In genomic region chr2:66269166-66269565, GRCh38 we compare ENCODE assay signal across 22 cellular contexts.
DNase-seq lines count a peak whose midpoint lies in the region; ATAC-seq, FAIRE-seq and TF ChIP-seq lines count a peak whose summit lies in the region.
"Had no signal": no experiment of that assay in that cellular context is flagged by ENCODE, and none has a peak within 500 bp of the region (broad histone marks: within the 10 kb centered on the region; RNA-seq: fewer than 3 reads in every experiment).

No MANE protein-coding gene starts in this region.

- H3K27ac ChIP-seq in HepG2 (ENCODE audit: extremely low read length, insufficient read depth, low read length) (no peak overlapping the region), right lobe of liver (no peak overlapping the region)
- H3K27ac ChIP-seq: 22Rv1; A549; BLaER1 treated with 17β-estradiol and CSF1 and Interleukin-3, amounts not matched to agents 10 nM and 100 nM; C4-2B had no signal

- no peak for FAIRE-seq in HepG2 (lab: Jason Lieb, UNC)
- FAIRE-seq: A549, D721Med, G401.6, GM12891, GM19239 had no signal

- no peak overlapping the region for H2AFZ ChIP-seq in HepG2 (ENCODE audit: low read length)

- TF ChIP-seq RAD21 in HepG2 (CRISPR knock-in tag; IDR thresholded peaks at IDR 0.05) = no peak

- TF ChIP-seq EP300 in HepG2 (IDR thresholded peaks at IDR 0.05; ENCODE audit: low read depth in 2 of 2, low read length in 2 of 2) (no peak), HepG2 (CRISPR knock-in tag; IDR thresholded peaks at IDR 0.05; ENCODE audit: borderline replicate concordance) (no peak)

- H3K4me2 ChIP-seq in HepG2 (ENCODE audit: low read depth, low read length) = peak overlapping the region; percentile 5; the same call in 1 of the 2 replicates
- H3K4me2 ChIP-seq: A549; BLaER1 treated with 17β-estradiol and CSF1 and Interleukin-3, amounts not matched to agents 10 nM and 100 nM had no signal

- BruUV-seq in HepG2 (replicated peaks; lab: Mats Ljungman, UMichigan) = no TSS peak

- H4K20me1 ChIP-seq in HepG2 (ENCODE audit: insufficient read depth, low read length) = no peaks in the 10 kb centered on the region
- H4K20me1 ChIP-seq: BLaER1 treated with 17β-estradiol and CSF1 and Interleukin-3, amounts not matched to agents 10 nM and 100 nM had no signal

- H3K4me1 Mint-ChIP-seq in nephron progenitor cell (peaks cover 61% of the 10 kb centered on the region), type B pancreatic cell (ENCODE audit: unreplicated experiment) (peaks cover 39% of the 10 kb centered on the region)
- H3K4me1 Mint-ChIP-seq: B cell had no signal

- POLR2A ChIA-PET in HepG2 (lab: Yijun Ruan, JAX) = no interaction called here

- no peak overlapping the region for H3K4me3 ChIP-seq in HepG2 (replicated peaks in 1 of 3; ENCODE audit: insufficient read depth in 1 of 3, low read depth in 2 of 3, low read length in 3 of 3)
- no peak overlapping the region for H3K4me3 ChIP-seq in right lobe of liver
- H3K4me3 ChIP-seq: A549; BLaER1 treated with 17β-estradiol and CSF1 and Interleukin-3, amounts not matched to agents 10 nM and 100 nM had no signal

- no peaks in the 10 kb centered on the region for H3K79me2 ChIP-seq in HepG2 (ENCODE audit: insufficient read depth, low read length)

- peaks cover 6% of the 10 kb centered on the region for H3K9me3 Mint-ChIP-seq in nephron progenitor cell
- peaks cover 5% of the 10 kb centered on the region for H3K9me3 Mint-ChIP-seq in type B pancreatic cell
- H3K9me3 Mint-ChIP-seq: CD4-positive, alpha-beta T cell; CD8-positive, alpha-beta T cell had no signal

- TF ChIP-seq POLR2A in HepG2 (IDR thresholded peaks at IDR 0.05; ENCODE audit: insufficient read depth in 1 of 2, low read depth in 2 of 2, low read length in 2 of 2) = no peak
- no peak for TF ChIP-seq POLR2A in right lobe of liver (IDR thresholded peaks at IDR 0.05)

- ATAC-seq in HepG2 (peak; percentile 78), right lobe of liver (no peak)
- ATAC-seq: A549; CD8-positive, alpha-beta T cell had no signal

- H3K9me3 ChIP-seq in HepG2 (ENCODE audit: low read length) (no peaks in the 10 kb centered on the region), right lobe of liver (no peaks in the 10 kb centered on the region)
- H3K9me3 ChIP-seq: A549; BLaER1 treated with 17β-estradiol and CSF1 and Interleukin-3, amounts not matched to agents 10 nM and 100 nM; Caco-2 had no signal

- intact Hi-C loops in HepG2 (cut with micrococcal nuclease; ENCODE audit: unreplicated experiment) (no loop called here), right lobe of liver (cut with DNase I) (no loop called here)

- no peaks in the 10 kb centered on the region for H3K27me3 Mint-ChIP-seq in nephron progenitor cell (ENCODE audit: low read depth, poor library complexity)
- H3K27me3 Mint-ChIP-seq in type B pancreatic cell = no peaks in the 10 kb centered on the region
- H3K27me3 Mint-ChIP-seq: B cell; CD4-positive, alpha-beta T cell had no signal

- H3K36me3 Mint-ChIP-seq in nephron progenitor cell (ENCODE audit: low read depth) (no peaks in the 10 kb centered on the region), type B pancreatic cell (peaks cover 4% of the 10 kb centered on the region)
- H3K36me3 Mint-ChIP-seq: CD8-positive, alpha-beta T cell had no signal

- peaks cover 16% of the 10 kb centered on the region for H3K4me1 ChIP-seq in HepG2 (ENCODE audit: insufficient read depth, low read length)
- H3K4me1 ChIP-seq in right lobe of liver = no peaks in the 10 kb centered on the region
- H3K4me1 ChIP-seq: A549, Caco-2 had no signal

- no peaks in the 10 kb centered on the region for H3K27me3 ChIP-seq in HepG2 (ENCODE audit: control insufficient read depth in 1 of 2, insufficient read depth in 2 of 2, low read length in 2 of 2)
- no peaks in the 10 kb centered on the region for H3K27me3 ChIP-seq in right lobe of liver
- H3K27me3 ChIP-seq: BLaER1 treated with 17β-estradiol and CSF1 and Interleukin-3, amounts not matched to agents 10 nM and 100 nM had no signal

- TF ChIP-seq CTCF in HepG2 (CRISPR knock-in tag; IDR thresholded peaks at IDR 0.05) = no peak
- no peak for TF ChIP-seq CTCF in right lobe of liver (IDR thresholded peaks at IDR 0.05)
- TF ChIP-seq CTCF in nephron progenitor cell (IDR thresholded peaks at IDR 0.05) = no peak
- no peak for TF ChIP-seq CTCF in type B pancreatic cell (conservative IDR thresholded peaks at IDR 0.05)

- H3K27ac Mint-ChIP-seq in nephron progenitor cell (peak overlapping the region; percentile 50), type B pancreatic cell (peak overlapping the region; percentile 90)
- H3K27ac Mint-ChIP-seq: B cell; CD4-positive, alpha-beta T cell; CD8-positive, alpha-beta T cell had no signal

- CTCF ChIA-PET in HepG2 (lab: Yijun Ruan, JAX; ENCODE audit: low intra/inter-chr PET ratio, low total read pairs) = no interaction called here

- DNase-seq in HepG2 (ENCODE audit: low spot score) (peak; percentile 54), right lobe of liver (no peak), nephron progenitor cell (no peak), type B pancreatic cell (ENCODE audit: extremely low spot score, unreplicated experiment) (no peak), epidermal melanocyte (ENCODE audit: insufficient read length, low spot score) (no peak), amygdala (lab: John Stamatoyannopoulos, UW) (no peak)
- DNase-seq: AML-193; Caco-2; Calu3; CD4-positive, alpha-beta T cell; CD8-positive, alpha-beta T cell; DMS79 treated with DMSO at 0.1 percent for 48 hours; GF-D8 had no signal

- WGBS in HepG2 (ENCODE audit: low lambda C conversion rate) = 54% methylated on average over 1 of the region's 1 CpG
- 58% methylated on average over 1 of the region's 1 CpG for WGBS in right lobe of liver (ENCODE audit: insufficient coverage, low coverage, low lambda C conversion rate, missing lambda C conversion rate)

- H3K36me3 ChIP-seq in HepG2 (replicated peaks in 1 of 2; ENCODE audit: control insufficient read depth in 1 of 2, insufficient read depth in 2 of 2, low read length in 2 of 2) (no peaks in the 10 kb centered on the region), right lobe of liver (no peaks in the 10 kb centered on the region)
- H3K36me3 ChIP-seq: BLaER1 treated with 17β-estradiol and CSF1 and Interleukin-3, amounts not matched to agents 10 nM and 100 nM had no signal

- in situ Hi-C loops in HepG2 (cut with HindIII; ENCODE audit: extremely low pct_ligation_motif_present, low pct_unique_long_range_greater_than_20kb) = no loop called here

- H3K9ac ChIP-seq in HepG2 (ENCODE audit: insufficient read depth, low read depth, low read length) = no peak overlapping the region
- H3K9ac ChIP-seq: BLaER1 treated with 17β-estradiol and CSF1 and Interleukin-3, amounts not matched to agents 10 nM and 100 nM had no signal

- H3K4me3 Mint-ChIP-seq in nephron progenitor cell (no peak overlapping the region), type B pancreatic cell (peak overlapping the region; percentile 59)
- H3K4me3 Mint-ChIP-seq: B cell; CD4-positive, alpha-beta T cell; CD8-positive, alpha-beta T cell had no signal

TF ChIP-seq in HepG2, 621 proteins besides CTCF, POLR2A, EP300 and RAD21 (continues in another document):
- TF ChIP-seq FOXA3 (CRISPR knock-in tag; IDR thresholded peaks at IDR 0.05) (peak; percentile 19; the same call in 1 of the 2 replicates), MBD4 (IDR thresholded peaks at IDR 0.05; ENCODE audit: borderline replicate concordance, low read length) (no peak), ARID5B (CRISPR knock-in tag; IDR thresholded peaks at IDR 0.05) (peak; percentile 45; the same call in 1 of the 2 replicates), SOX13 (IDR thresholded peaks at IDR 0.05) (no peak), SOX13 (CRISPR knock-in tag; conservative IDR thresholded peaks at IDR 0.05 in 1 of 2, IDR thresholded peaks at IDR 0.05 in 1 of 2) (peak in 1 of 2 experiments; percentile 60; a peak in 2 of 4 replicates), NCOR1 (IDR thresholded peaks at IDR 0.05; ENCODE audit: borderline replicate concordance, low read length) (peak; percentile 33; the same call in 1 of the 2 replicates)
